Comparison of ENCODE assay signal across 15 cellular contexts in genomic region chr13:33119886-33120543, GRCh38.
A peak's percentile ranks its signal among the peaks of the same experiment; 100 is the strongest.
DNase-seq lines count a peak whose midpoint lies in the region; ATAC-seq and TF ChIP-seq lines count a peak whose summit lies in the region.
"Had no signal": no experiment of that assay in that cellular context is flagged by ENCODE, and none has a peak within 500 bp of the region (broad histone marks: within the 10 kb centered on the region; RNA-seq: fewer than 3 reads in every experiment).

No MANE protein-coding gene starts in this region.

- H3K36me3 ChIP-seq in hepatocyte (replicated peaks; ENCODE audit: insufficient read depth, low read depth): no peaks in the 10 kb centered on the region
- H3K36me3 ChIP-seq in thyroid gland: peaks cover 24 to 30% of the 10 kb centered on the region in 2 donors

- ATAC-seq in SK-N-SH treated with all-trans-retinoic acid at 6 μM for 48 hours: peak; percentile 68
- ATAC-seq: activated CD8-positive, alpha-beta T cell treated with anti-CD3 and anti-CD28 coated beads for 36 hours; heart right ventricle; naive thymus-derived CD8-positive, alpha-beta T cell had no signal

- H3K9me3 ChIP-seq in hepatocyte (ENCODE audit: low read depth): no peaks in the 10 kb centered on the region
- H3K9me3 ChIP-seq in thyroid gland: no peaks in the 10 kb centered on the region
- H3K9me3 ChIP-seq: heart right ventricle, Peyer's patch had no signal

- TF ChIP-seq CTCF in hepatocyte (IDR thresholded peaks at IDR 0.05; ENCODE audit: poor library complexity) (no peak), thyroid gland (IDR thresholded peaks at IDR 0.05) (no peak)

- intact Hi-C loops in thyroid gland (cut with DNase I): loop anchor here (10.0 kb wide), 1 partner anchor 105 kb away; no protein-coding TSS in a partner anchor

- H3K4me3 ChIP-seq in hepatocyte: no peak overlapping the region
- H3K4me3 ChIP-seq in thyroid gland (replicated peaks in 1 of 3): no peak overlapping the region
- H3K4me3 ChIP-seq: heart right ventricle, Peyer's patch had no signal

- no peak for TF ChIP-seq POLR2A in thyroid gland (IDR thresholded peaks at IDR 0.05)

- H2AFZ ChIP-seq in hepatocyte: no peak overlapping the region

- H4K20me1 ChIP-seq in hepatocyte (ENCODE audit: insufficient read depth, poor library complexity, severe bottlenecking): no peaks in the 10 kb centered on the region

- H3K4me1 ChIP-seq in hepatocyte (ENCODE audit: insufficient read depth) (peaks cover 28% of the 10 kb centered on the region), thyroid gland (peaks cover 29 to 44% of the 10 kb centered on the region in 2 donors)

- H3K79me2 ChIP-seq in hepatocyte: no peaks in the 10 kb centered on the region

- H3K27ac ChIP-seq in hepatocyte (peak overlapping the region; percentile 72), thyroid gland (peak overlapping the region; percentile 49 to 74 (median 73))
- H3K27ac ChIP-seq: Peyer's patch had no signal

- peak overlapping the region; percentile 20 for H3K4me2 ChIP-seq in hepatocyte

- no peaks in the 10 kb centered on the region for H3K27me3 ChIP-seq in hepatocyte
- H3K27me3 ChIP-seq in thyroid gland: no peaks in the 10 kb centered on the region
- H3K27me3 ChIP-seq: heart right ventricle, Peyer's patch had no signal

- WGBS in hepatocyte (ENCODE audit: low lambda C conversion rate, missing lambda C conversion rate): 55% methylated on average over 10 of the region's 10 CpGs
- WGBS in thyroid gland, 2 donors: 83 to 84% methylated on average over 10 of the region's 10 CpGs

- no peaks in the 10 kb centered on the region for H3K9me2 ChIP-seq in hepatocyte (replicated peaks; ENCODE audit: insufficient read depth)

- DNase-seq in NCI-H1105 treated with DMSO at 0.1 percent for 48 hours (lab: John Stamatoyannopoulos, UW) (peak; percentile 10), NCI-H1105 (lab: John Stamatoyannopoulos, UW) (no peak), hepatocyte (ENCODE audit: low spot score) (no peak), thyroid gland (no peak), germinal center (ENCODE audit: low spot score) (no peak), C1 segment of cervical spinal cord (lab: John Stamatoyannopoulos, UW) (no peak)
- no peak for DNase-seq in activated CD8-positive, alpha-beta memory T cell treated with anti-CD3 and anti-CD28 coated beads for 24 hours
- DNase-seq: activated CD8-positive, alpha-beta T cell treated with anti-CD3 and anti-CD28 coated beads for 36 hours; activated effector memory CD4-positive, alpha-beta T cell treated with Interleukin-2 at 50 U/mL for 16 hours; Calu3; heart right ventricle; naive thymus-derived CD8-positive, alpha-beta T cell; NCI-H1092; Peyer's patch had no signal

TF ChIP-seq in SK-N-SH treated with all-trans-retinoic acid at 6 μM for 48 hours, 23 proteins besides CTCF, POLR2A, EP300 and RAD21:
- TF ChIP-seq ISL1 (CRISPR knock-in tag; IDR thresholded peaks at IDR 0.05): peak; percentile 54
- TF ChIP-seq OSR1 (CRISPR knock-in tag; IDR thresholded peaks at IDR 0.05): no peak
